In the genomic region with DNA sequence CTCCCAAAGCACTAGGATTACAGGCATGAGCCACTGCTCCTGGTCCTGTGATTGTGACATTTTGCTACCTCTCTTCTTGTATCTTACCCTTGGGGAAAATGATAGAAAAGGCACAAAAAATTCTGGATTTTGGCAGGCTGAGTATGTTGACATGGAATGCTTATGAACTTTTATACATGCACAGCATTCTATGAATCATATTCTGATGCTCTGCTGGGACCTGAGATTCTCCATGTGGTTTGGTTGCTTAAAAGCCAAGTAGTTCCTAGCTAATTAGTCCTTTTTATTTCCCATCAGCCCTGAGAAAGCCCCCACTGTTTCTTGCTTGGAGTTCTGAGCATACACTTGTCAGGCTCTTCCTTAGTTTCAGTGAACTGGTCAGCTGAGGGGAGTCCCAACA, we compare ENCODE assay signal across 17 cellular contexts.
"Had no signal": no experiment of that assay in that cellular context is flagged by ENCODE, and none has a peak within 500 bp of the region (broad histone marks: within the 10 kb centered on the region; RNA-seq: fewer than 3 reads in every experiment).

No MANE protein-coding gene starts in this region.

- FAIRE-seq: TTC549 had no signal

- H3K36me3 ChIP-seq: right lobe of liver, upper lobe of right lung had no signal

- DNase-seq: activated B cell treated with CpG ODN at 0.5 μM for 24 hours; activated CD4-positive, alpha-beta T cell treated with anti-CD3 and anti-CD28 coated beads, Interleukin-2, amount 10 ng/mL, durations not matched to agents 24 days and 14 days; activated naive CD4-positive, alpha-beta T cell treated with Interleukin-2 at 50 U/mL for 16 hours; caudate nucleus; cortex of kidney; effector memory CD4-positive, alpha-beta T cell; foreskin keratinocyte; head of caudate nucleus; islet precursor cell; psoas muscle; right lobe of liver; stimulated activated naive CD8-positive, alpha-beta T cell treated with anti-CD3 and anti-CD28 coated beads, Interleukin-15, Interleukin-2, amounts not matched to agents 100 U/mL and 50 U/mL, for 24 hours; testis; upper lobe of right lung had no signal

- ATAC-seq: foreskin keratinocyte; left lobe of liver; natural killer cell treated with Interleukin-12 subunit alpha and Interleukin-12 subunit beta and Interleukin-15 and Interleukin-18, amount 100 ng/mL, for 72 hours; psoas muscle; right lobe of liver; stimulated activated naive CD8-positive, alpha-beta T cell treated with anti-CD3 and anti-CD28 coated beads, Interleukin-15, Interleukin-2, amounts not matched to agents 100 U/mL and 50 U/mL, for 24 hours; upper lobe of right lung had no signal

- H3K27me3 ChIP-seq: testis had no signal

- H3K4me3 ChIP-seq: psoas muscle, right lobe of liver, testis, upper lobe of right lung had no signal

- H3K9me3 ChIP-seq: psoas muscle, right lobe of liver, testis, upper lobe of right lung had no signal
